Comparison of ENCODE assay signal across 12 cellular contexts in genomic region chr19:42881279-42881678, GRCh38. TPM values are rescaled to one million over a fixed set of nuclear protein-coding genes. Genes with fewer than 3 reads are reported as not detected.
DNase-seq lines count a peak whose midpoint lies in the region; ATAC-seq, FAIRE-seq and TF ChIP-seq lines count a peak whose summit lies in the region.
"Not testable (repeated sequence)": the region's sequence is repeated elsewhere in the genome, so short reads cannot be mapped to it uniquely, and the experiment has no call there.
"Had no signal": no experiment of that assay in that cellular context is flagged by ENCODE, and none has a peak within 500 bp of the region (broad histone marks: within the 10 kb centered on the region; RNA-seq: fewer than 3 reads in every experiment).

No MANE protein-coding gene starts in this region.

- not testable (repeated sequence) for H3K27ac ChIP-seq in PC-3 (ENCODE audit: low read length); astrocyte (ENCODE audit: low read depth, low read length)

- not testable (repeated sequence) for H3K4me3 ChIP-seq in PC-3 (ENCODE audit: low read length); astrocyte (ENCODE audit: insufficient read depth, low read depth, low read length); epithelial cell of proximal tubule (ENCODE audit: low read depth, low read length); kidney epithelial cell (ENCODE audit: low read depth, low read length)

- peaks cover 14% of the 10 kb centered on the region; the same call in 1 of the 2 replicates for H3K4me1 ChIP-seq in PC-3 (ENCODE audit: insufficient read depth, low read length)
- H3K4me1 ChIP-seq in astrocyte (ENCODE audit: insufficient read depth, low read length), result not testable (repeated sequence)

- intact Hi-C loops in PC-3 (cut with micrococcal nuclease), result not testable (repeated sequence)

- not testable (repeated sequence) for H4K20me1 ChIP-seq in PC-3 (ENCODE audit: low read length); astrocyte (ENCODE audit: insufficient read depth, low read length)

- TF ChIP-seq CTCF in GM12874 (IDR thresholded peaks at IDR 0.05; ENCODE audit: insufficient read depth, low read depth, low read length) (peak; percentile 41; the same call in 1 of the 2 replicates), PC-3 (conservative IDR thresholded peaks at IDR 0.05; ENCODE audit: low read depth, low read length) (0 out of 2 replicates have a peak, but pooled peaks have one; percentile 25), astrocyte (IDR thresholded peaks at IDR 0.05; ENCODE audit: insufficient read depth, low read depth, low read length) (peak; percentile 30), epithelial cell of proximal tubule (conservative IDR thresholded peaks at IDR 0.05; ENCODE audit: low read depth, low read length) (peak; percentile 55), kidney epithelial cell (IDR thresholded peaks at IDR 0.05; ENCODE audit: insufficient read depth, low read length, poor library complexity, severe bottlenecking) (peak; percentile 20)

- in situ Hi-C loops in KBM-7 (cut with MboI; ENCODE audit: low pct_unique_long_range_greater_than_20kb, low sequenced_read_pairs), result not testable (repeated sequence)

- not testable (repeated sequence) for H3F3A ChIP-seq in PC-3 (ENCODE audit: low read length, unreplicated experiment)

- CTCF ChIA-PET in PC-3 (lab: Charles Lee), result not testable (repeated sequence)

- peak; percentile 5 for DNase-seq in DMS 273 (lab: John Stamatoyannopoulos, UW; ENCODE audit: unreplicated experiment)
- DNase-seq in KBM-7, result peak; percentile 18
- DNase-seq in PC-3; astrocyte (ENCODE audit: low read depth); epithelial cell of proximal tubule (ENCODE audit: low read depth); kidney epithelial cell (ENCODE audit: low read depth): not testable (repeated sequence)

- H3K9me2 ChIP-seq in PC-3 (replicated peaks; ENCODE audit: low read length), result not testable (repeated sequence)

- not testable (repeated sequence) for H3K9me3 ChIP-seq in PC-3 (ENCODE audit: low read length); astrocyte (ENCODE audit: insufficient read depth, low read depth, low read length)

- H3K36me3 Mint-ChIP-seq in astrocyte (ENCODE audit: low read depth, unreplicated experiment), result not testable (repeated sequence)

- ATAC-seq in PC-3, result not testable (repeated sequence)

- not testable (repeated sequence) for H3K9ac ChIP-seq in PC-3 (ENCODE audit: low read length); astrocyte (ENCODE audit: low read length)

- H3K4me3 Mint-ChIP-seq in astrocyte (ENCODE audit: unreplicated experiment), result not testable (repeated sequence)

- not testable (repeated sequence) for BruUV-seq in PC-3 (replicated peaks; lab: Mats Ljungman, UMichigan)

- H3K27me3 ChIP-seq in PC-3 (ENCODE audit: low read length); astrocyte (ENCODE audit: insufficient read depth, low read length); kidney epithelial cell (ENCODE audit: control insufficient read depth, insufficient read depth, low read length): not testable (repeated sequence)

- H2AFZ ChIP-seq in PC-3 (ENCODE audit: low read length); astrocyte (ENCODE audit: low read depth, low read length): not testable (repeated sequence)

- not testable (repeated sequence) for H3K27me3 Mint-ChIP-seq in astrocyte (ENCODE audit: low read depth, unreplicated experiment)

- FAIRE-seq in astrocyte (lab: Jason Lieb, UNC), result not testable (repeated sequence)

- H3K79me2 ChIP-seq in PC-3 (ENCODE audit: low read length); astrocyte (ENCODE audit: insufficient read depth, low read length): not testable (repeated sequence)

- not testable (repeated sequence) for H3K36me3 ChIP-seq in PC-3 (ENCODE audit: low read depth, low read length); astrocyte (ENCODE audit: insufficient read depth, low read length); kidney epithelial cell (ENCODE audit: control insufficient read depth, insufficient read depth, low read length)

- not testable (repeated sequence) for H3K4me1 Mint-ChIP-seq in astrocyte (ENCODE audit: low read depth, unreplicated experiment)

- H3K27ac Mint-ChIP-seq in astrocyte (ENCODE audit: unreplicated experiment), result not testable (repeated sequence)

- POLR2A ChIA-PET in PC-3 (lab: Charles Lee; ENCODE audit: unreplicated experiment), result not testable (repeated sequence)

- peaks cover 19% of the 10 kb centered on the region for H3K9me3 Mint-ChIP-seq in astrocyte (ENCODE audit: unreplicated experiment)

- not testable (repeated sequence) for H3K4me2 ChIP-seq in PC-3 (ENCODE audit: low read length); astrocyte (ENCODE audit: low read length)

RNA-seq across cellular contexts. Expression of gene PSG1, which starts 1.8 kb away (rescaled TPM):
- total RNA-seq in PC-3 (2014; rRNA removed) (not detected in 2 replicates), astrocyte (0.52 and 1.0 TPM in 2 replicates), epithelial cell of proximal tubule (0.06 TPM in 1 of 2 replicates, not detected in the other), kidney epithelial cell (not detected in 2 replicates)
- total RNA-seq: activated CD8-positive, alpha-beta memory T cell treated with anti-CD3 and anti-CD28 coated beads for 36 hours; CD8-positive, alpha-beta T cell; mesenteric fat pad; tibial nerve had no signal

RNA-seq across cellular contexts. Expression of gene PSG6, which starts 36.4 kb away (rescaled TPM):
- not detected in 2 replicates for total RNA-seq in PC-3 (2014; rRNA removed)
- total RNA-seq in astrocyte, result 0.23 TPM in 1 of 2 replicates, not detected in the other
- not detected in 2 replicates for total RNA-seq in epithelial cell of proximal tubule
- not detected in 2 replicates for total RNA-seq in kidney epithelial cell
- total RNA-seq: activated CD8-positive, alpha-beta memory T cell treated with anti-CD3 and anti-CD28 coated beads for 36 hours; CD8-positive, alpha-beta T cell; mesenteric fat pad; RPMI7951; tibial nerve had no signal

RNA-seq across cellular contexts. Expression of gene PSG7, which starts 55.7 kb away (rescaled TPM):
- total RNA-seq in PC-3 (2014; rRNA removed), result not detected in 2 replicates
- not detected in 2 replicates for total RNA-seq in astrocyte
- not detected in 2 replicates for total RNA-seq in epithelial cell of proximal tubule
- total RNA-seq in kidney epithelial cell, result not detected in 2 replicates
- total RNA-seq: activated CD8-positive, alpha-beta memory T cell treated with anti-CD3 and anti-CD28 coated beads for 36 hours; CD8-positive, alpha-beta T cell; mesenteric fat pad; RPMI7951; tibial nerve had no signal
